ENCODE assay signal across 19 cellular contexts in genomic region chr17:79930786-79931516, GRCh38.
DNase-seq lines count a peak whose midpoint lies in the region; ATAC-seq and TF ChIP-seq lines count a peak whose summit lies in the region.
"Had no signal": no experiment of that assay in that cellular context is flagged by ENCODE, and none has a peak within 500 bp of the region (broad histone marks: within the 10 kb centered on the region; RNA-seq: fewer than 3 reads in every experiment).

No MANE protein-coding gene starts in this region.

- H3K4me3 ChIP-seq in PC-3 (ENCODE audit: low read length) (no peak overlapping the region), neuronal stem cell (ENCODE audit: low read length in 2 of 2) (peak overlapping the region; percentile 47 to 75)
- H3K4me3 ChIP-seq: gastrocnemius medialis, K562 had no signal

- no peak overlapping the region for H4K91ac ChIP-seq in neuronal stem cell (ENCODE audit: low read depth, low read length, poor library complexity)

- H3K14ac ChIP-seq in neuronal stem cell (ENCODE audit: low read length): no peak overlapping the region

- H3K4me2 ChIP-seq in PC-3 (ENCODE audit: low read length) (peak overlapping the region; percentile 82; the same call in 1 of the 2 replicates), neuronal stem cell (ENCODE audit: insufficient read depth, low read length, poor library complexity, severe bottlenecking) (peak overlapping the region; percentile 92)

- peak overlapping the region; percentile 95 for H2BK12ac ChIP-seq in neuronal stem cell (ENCODE audit: low read length)

- no TSS peak for BruUV-seq in PC-3 (replicated peaks; lab: Mats Ljungman, UMichigan)

- no peak overlapping the region for H2AFZ ChIP-seq in PC-3 (ENCODE audit: low read length)
- H2AFZ ChIP-seq in neuronal stem cell (ENCODE audit: low read length): peak overlapping the region; percentile 93

- peak overlapping the region; percentile 23 for H3K23ac ChIP-seq in neuronal stem cell (ENCODE audit: low read depth, low read length, poor library complexity)

- H3F3A ChIP-seq in PC-3 (ENCODE audit: low read length, unreplicated experiment): no peaks in the 10 kb centered on the region

- peaks cover 21% of the 10 kb centered on the region for H3K27me3 ChIP-seq in PC-3 (ENCODE audit: low read length)
- H3K27me3 ChIP-seq in neuronal stem cell (ENCODE audit: control insufficient read depth in 3 of 3, insufficient read depth in 3 of 3, low read depth in 1 of 3, low read length in 3 of 3): peaks cover 0 to 4% (median 4%) of the 10 kb centered on the region in 3 experiments

- peaks cover 23% of the 10 kb centered on the region for H3K9me3 Mint-ChIP-seq in glutamatergic neuron (ENCODE audit: unreplicated experiment)
- H3K9me3 Mint-ChIP-seq: CD8-positive, alpha-beta memory T cell had no signal

- H3K27me3 Mint-ChIP-seq in glutamatergic neuron (ENCODE audit: unreplicated experiment): peaks cover 23% of the 10 kb centered on the region

- H3K27ac ChIP-seq in PC-3 (ENCODE audit: low read length) (no peak overlapping the region), neuronal stem cell (replicated peaks; ENCODE audit: low read length) (no peak overlapping the region)
- H3K27ac ChIP-seq: 22Rv1, gastrocnemius medialis, right atrium auricular region had no signal

- H3K4ac ChIP-seq in neuronal stem cell (ENCODE audit: low read length): peak overlapping the region; percentile 23

- DNase-seq in DMS53 (lab: John Stamatoyannopoulos, UW) (peak; percentile 42), DMS53 treated with DMSO at 0.1 percent for 48 hours (lab: John Stamatoyannopoulos, UW; ENCODE audit: unreplicated experiment) (no peak), PC-3 (no peak), glutamatergic neuron (no peak), neuronal stem cell (ENCODE audit: low spot score) (no peak), NCI-H1092 treated with DMSO at 0.1 percent for 48 hours (lab: John Stamatoyannopoulos, UW) (no peak)
- no peak for DNase-seq in activated CD4-positive, CD25-positive, alpha-beta regulatory T cell (lab: John Stamatoyannopoulos, UW)
- DNase-seq: activated naive CD4-positive, alpha-beta T cell treated with anti-CD3 and anti-CD28 coated beads, Interleukin-2, amount 50 U/mL, for 16 hours; CD8-positive, alpha-beta memory T cell; gastrocnemius medialis; GDM1; NCI-H510A; stimulated activated CD4-positive, alpha-beta T cell treated with anti-CD3 and anti-CD28 coated beads, Interleukin-2, amount 100 ng/mL, for 24 hours; stimulated activated CD8-positive, alpha-beta memory T cell treated with anti-CD3 and anti-CD28 coated beads, Interleukin-4, amount 100 ng/mL, for 48 hours; trophoblast cell had no signal

- peaks cover 5% of the 10 kb centered on the region for H3K4me1 Mint-ChIP-seq in glutamatergic neuron (ENCODE audit: low read depth, unreplicated experiment)

- H3K4me3 Mint-ChIP-seq in glutamatergic neuron (ENCODE audit: unreplicated experiment): peak overlapping the region; percentile 79
- H3K4me3 Mint-ChIP-seq: CD8-positive, alpha-beta memory T cell had no signal

- no peaks in the 10 kb centered on the region for H3K9me2 ChIP-seq in PC-3 (replicated peaks; ENCODE audit: low read length)

- peak overlapping the region; percentile 40 for H2BK15ac ChIP-seq in neuronal stem cell (ENCODE audit: low read length)

- no peaks in the 10 kb centered on the region for H4K20me1 ChIP-seq in PC-3 (ENCODE audit: low read length)

- H3K9me3 ChIP-seq in PC-3 (ENCODE audit: low read length) (no peaks in the 10 kb centered on the region), neuronal stem cell (replicated peaks in 1 of 2; ENCODE audit: control insufficient read depth in 2 of 2, insufficient read depth in 1 of 2, low read depth in 1 of 2, low read length in 2 of 2) (no peaks in the 10 kb centered on the region)
- H3K9me3 ChIP-seq: gastrocnemius medialis, right atrium auricular region had no signal

- TF ChIP-seq CTCF in PC-3 (conservative IDR thresholded peaks at IDR 0.05; ENCODE audit: low read depth, low read length) (no peak), glutamatergic neuron (IDR thresholded peaks at IDR 0.05; ENCODE audit: partially characterized antibody, unreplicated experiment) (no peak)

- H3K36me3 ChIP-seq in PC-3 (ENCODE audit: low read depth, low read length): no peaks in the 10 kb centered on the region
- no peaks in the 10 kb centered on the region for H3K36me3 ChIP-seq in neuronal stem cell (replicated peaks in 1 of 2; ENCODE audit: control insufficient read depth in 2 of 2, insufficient read depth in 2 of 2, low read length in 2 of 2)
- H3K36me3 ChIP-seq: gastrocnemius medialis, right atrium auricular region had no signal

- H3K9ac ChIP-seq in PC-3 (ENCODE audit: low read length) (no peak overlapping the region), neuronal stem cell (ENCODE audit: low read depth, low read length, poor library complexity) (peak overlapping the region; percentile 67)

- no CpG with 5 or more reads among the region's 14 CpGs for WGBS in neuronal stem cell (ENCODE audit: extremely low coverage in 2 of 2, insufficient read length in 2 of 2, insufficient replicate concordance in 1 of 2), 2 donors

- POLR2A ChIA-PET in PC-3 (lab: Charles Lee; ENCODE audit: unreplicated experiment): interaction anchor here (0.6 kb wide), 1 partner anchor 91 kb away, joined by 4 read pairs; no protein-coding TSS in a partner anchor

- H3K4me1 ChIP-seq in PC-3 (ENCODE audit: insufficient read depth, low read length): peaks cover 15% of the 10 kb centered on the region
- H3K4me1 ChIP-seq in neuronal stem cell (ENCODE audit: control insufficient read depth in 2 of 2, insufficient read depth in 1 of 2, low read depth in 1 of 2, low read length in 2 of 2): peaks cover 14 to 17% of the 10 kb centered on the region in 2 donors

- H3K79me1 ChIP-seq in neuronal stem cell (ENCODE audit: low read depth, low read length): no peaks in the 10 kb centered on the region

- H2BK120ac ChIP-seq in neuronal stem cell (ENCODE audit: low read depth, low read length): peak overlapping the region; percentile 89

- H3K36me3 Mint-ChIP-seq in glutamatergic neuron (ENCODE audit: unreplicated experiment): no peaks in the 10 kb centered on the region
- H3K36me3 Mint-ChIP-seq: CD8-positive, alpha-beta memory T cell had no signal

- peak overlapping the region; percentile 95 for H3K18ac ChIP-seq in neuronal stem cell (ENCODE audit: low read length)

- H3K27ac Mint-ChIP-seq in glutamatergic neuron (ENCODE audit: unreplicated experiment): no peak overlapping the region
- H3K27ac Mint-ChIP-seq: CD8-positive, alpha-beta memory T cell had no signal

- ATAC-seq in PC-3 (no peak), GM18858 (IDR thresholded peaks at IDR 0.05; ENCODE audit: unreplicated experiment) (no peak)
- ATAC-seq: gastrocnemius medialis, K562 had no signal

- peak overlapping the region; percentile 88 for H2AK5ac ChIP-seq in neuronal stem cell (ENCODE audit: low read depth, low read length)

- H2BK5ac ChIP-seq in neuronal stem cell (ENCODE audit: low read length): peak overlapping the region; percentile 69

- intact Hi-C loops in PC-3 (cut with micrococcal nuclease): loop anchor here (5.0 kb wide), 1 partner anchor 56 kb away; no protein-coding TSS in a partner anchor

- CTCF ChIA-PET in PC-3 (lab: Charles Lee): no interaction called here

- peak overlapping the region; percentile 26 for H4K8ac ChIP-seq in neuronal stem cell (ENCODE audit: low read depth, low read length)

- no peaks in the 10 kb centered on the region for H3K79me2 ChIP-seq in PC-3 (ENCODE audit: low read length)
